1 cellular context compared by ENCODE assay signal in genomic region chr7:115805458-115805857, GRCh38.
TF ChIP-seq lines count a peak whose summit lies in the region.

No MANE protein-coding gene starts in this region.

TF ChIP-seq in HEK293, 187 proteins besides CTCF, POLR2A, EP300 and RAD21 (continued from another document):
- TF ChIP-seq ATF2 (tag by site-specific recombination; IDR thresholded peaks at IDR 0.05; ENCODE audit: low read depth), result no peak; the same call in 1 of the 2 replicates
- no peak; the same call in 1 of the 2 replicates for TF ChIP-seq ZSCAN30 (tag by site-specific recombination; IDR thresholded peaks at IDR 0.05)
- peak; percentile 62 for TF ChIP-seq ZNF596 (tag by site-specific recombination; IDR thresholded peaks at IDR 0.05)
- TF ChIP-seq OSR2 (tag by site-specific recombination; IDR thresholded peaks at IDR 0.05), result peak; percentile 63; the same call in 1 of the 2 replicates
- TF ChIP-seq ZNF600 (tag by site-specific recombination; IDR thresholded peaks at IDR 0.05), result 0 out of 2 replicates have a peak, but pooled peaks have one; percentile 36
- TF ChIP-seq ZNF280D (tag by site-specific recombination; IDR thresholded peaks at IDR 0.05), result no peak
- TF ChIP-seq ZNF677 (tag by site-specific recombination; IDR thresholded peaks at IDR 0.05), result peak; percentile 92
- no peak for TF ChIP-seq ZNF266 (tag by site-specific recombination; IDR thresholded peaks at IDR 0.05; ENCODE audit: low read depth)
- no peak for TF ChIP-seq ZFP69B (tag by site-specific recombination; IDR thresholded peaks at IDR 0.05)
- no peak for TF ChIP-seq ZNF768 (tag by site-specific recombination; IDR thresholded peaks at IDR 0.05)
- TF ChIP-seq SCRT2 (tag by site-specific recombination; IDR thresholded peaks at IDR 0.05), result no peak
- no peak for TF ChIP-seq ZNF133 (tag by site-specific recombination; IDR thresholded peaks at IDR 0.05)
- TF ChIP-seq ZNF561 (tag by site-specific recombination; IDR thresholded peaks at IDR 0.05; ENCODE audit: borderline replicate concordance), result no peak
- TF ChIP-seq, protein P1, sequence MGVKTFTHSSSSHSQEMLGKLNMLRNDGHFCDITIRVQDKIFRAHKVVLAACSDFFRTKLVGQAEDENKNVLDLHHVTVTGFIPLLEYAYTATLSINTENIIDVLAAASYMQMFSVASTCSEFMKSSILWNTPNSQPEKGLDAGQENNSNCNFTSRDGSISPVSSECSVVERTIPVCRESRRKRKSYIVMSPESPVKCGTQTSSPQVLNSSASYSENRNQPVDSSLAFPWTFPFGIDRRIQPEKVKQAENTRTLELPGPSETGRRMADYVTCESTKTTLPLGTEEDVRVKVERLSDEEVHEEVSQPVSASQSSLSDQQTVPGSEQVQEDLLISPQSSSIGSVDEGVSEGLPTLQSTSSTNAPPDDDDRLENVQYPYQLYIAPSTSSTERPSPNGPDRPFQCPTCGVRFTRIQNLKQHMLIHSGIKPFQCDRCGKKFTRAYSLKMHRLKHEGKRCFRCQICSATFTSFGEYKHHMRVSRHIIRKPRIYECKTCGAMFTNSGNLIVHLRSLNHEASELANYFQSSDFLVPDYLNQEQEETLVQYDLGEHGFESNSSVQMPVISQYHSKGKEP (tag by site-specific recombination; IDR thresholded peaks at IDR 0.05), result peak; percentile 63
- 0 out of 2 replicates have a peak, but pooled peaks have one; percentile 11 for TF ChIP-seq WT1 (tag by site-specific recombination; IDR thresholded peaks at IDR 0.05)
- TF ChIP-seq, protein P2, sequence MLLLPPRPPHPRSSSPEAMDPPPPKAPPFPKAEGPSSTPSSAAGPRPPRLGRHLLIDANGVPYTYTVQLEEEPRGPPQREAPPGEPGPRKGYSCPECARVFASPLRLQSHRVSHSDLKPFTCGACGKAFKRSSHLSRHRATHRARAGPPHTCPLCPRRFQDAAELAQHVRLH (tag by site-specific recombination; IDR thresholded peaks at IDR 0.05), result 0 out of 2 replicates have a peak, but pooled peaks have one; percentile 20
- TF ChIP-seq ZNF138 (tag by site-specific recombination; IDR thresholded peaks at IDR 0.05; ENCODE audit: borderline replicate concordance), result no peak
- no peak for TF ChIP-seq ZNF501 (tag by site-specific recombination; IDR thresholded peaks at IDR 0.05)
- no peak for TF ChIP-seq ZNF239 (tag by site-specific recombination; IDR thresholded peaks at IDR 0.05)
- no peak for TF ChIP-seq ZSCAN23 (tag by site-specific recombination; IDR thresholded peaks at IDR 0.05)
- no peak for TF ChIP-seq ZBTB20 (tag by site-specific recombination; IDR thresholded peaks at IDR 0.05)
- no peak for TF ChIP-seq ZNF830 (tag by site-specific recombination; IDR thresholded peaks at IDR 0.05; ENCODE audit: low read depth)
- no peak for TF ChIP-seq ZNF10 (tag by site-specific recombination; IDR thresholded peaks at IDR 0.05)
- no peak for TF ChIP-seq ZNF416 (tag by site-specific recombination; IDR thresholded peaks at IDR 0.05)
- TF ChIP-seq IKZF3 (tag by site-specific recombination; IDR thresholded peaks at IDR 0.05), result peak; percentile 58; the same call in 1 of the 2 replicates
- 0 out of 2 replicates have a peak, but pooled peaks have one; percentile 34 for TF ChIP-seq ZNF639 (tag by site-specific recombination; IDR thresholded peaks at IDR 0.05)
- TF ChIP-seq ZBTB48 (tag by site-specific recombination; IDR thresholded peaks at IDR 0.05), result no peak
- peak; percentile 73; the same call in 1 of the 2 replicates for TF ChIP-seq SCRT1 (tag by site-specific recombination; IDR thresholded peaks at IDR 0.05; ENCODE audit: borderline replicate concordance)
- TF ChIP-seq ZFP41 (tag by site-specific recombination; IDR thresholded peaks at IDR 0.05; ENCODE audit: borderline replicate concordance), result no peak
- TF ChIP-seq ZNF473 (tag by site-specific recombination; IDR thresholded peaks at IDR 0.05), result no peak
- TF ChIP-seq, protein P3, sequence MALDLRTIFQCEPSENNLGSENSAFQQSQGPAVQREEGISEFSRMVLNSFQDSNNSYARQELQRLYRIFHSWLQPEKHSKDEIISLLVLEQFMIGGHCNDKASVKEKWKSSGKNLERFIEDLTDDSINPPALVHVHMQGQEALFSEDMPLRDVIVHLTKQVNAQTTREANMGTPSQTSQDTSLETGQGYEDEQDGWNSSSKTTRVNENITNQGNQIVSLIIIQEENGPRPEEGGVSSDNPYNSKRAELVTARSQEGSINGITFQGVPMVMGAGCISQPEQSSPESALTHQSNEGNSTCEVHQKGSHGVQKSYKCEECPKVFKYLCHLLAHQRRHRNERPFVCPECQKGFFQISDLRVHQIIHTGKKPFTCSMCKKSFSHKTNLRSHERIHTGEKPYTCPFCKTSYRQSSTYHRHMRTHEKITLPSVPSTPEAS (tag by site-specific recombination; IDR thresholded peaks at IDR 0.05), result no peak
- TF ChIP-seq MZF1 (tag by site-specific recombination; IDR thresholded peaks at IDR 0.05; ENCODE audit: borderline replicate concordance), result peak; percentile 88; the same call in 1 of the 2 replicates
- 0 out of 2 replicates have a peak, but pooled peaks have one; percentile 15 for TF ChIP-seq ZNF776 (tag by site-specific recombination; IDR thresholded peaks at IDR 0.05; ENCODE audit: borderline replicate concordance)
- TF ChIP-seq FEZF1 (tag by site-specific recombination; IDR thresholded peaks at IDR 0.05), result peak; percentile 81
